ENCODE assay signal across 3 cellular contexts in the genomic region with DNA sequence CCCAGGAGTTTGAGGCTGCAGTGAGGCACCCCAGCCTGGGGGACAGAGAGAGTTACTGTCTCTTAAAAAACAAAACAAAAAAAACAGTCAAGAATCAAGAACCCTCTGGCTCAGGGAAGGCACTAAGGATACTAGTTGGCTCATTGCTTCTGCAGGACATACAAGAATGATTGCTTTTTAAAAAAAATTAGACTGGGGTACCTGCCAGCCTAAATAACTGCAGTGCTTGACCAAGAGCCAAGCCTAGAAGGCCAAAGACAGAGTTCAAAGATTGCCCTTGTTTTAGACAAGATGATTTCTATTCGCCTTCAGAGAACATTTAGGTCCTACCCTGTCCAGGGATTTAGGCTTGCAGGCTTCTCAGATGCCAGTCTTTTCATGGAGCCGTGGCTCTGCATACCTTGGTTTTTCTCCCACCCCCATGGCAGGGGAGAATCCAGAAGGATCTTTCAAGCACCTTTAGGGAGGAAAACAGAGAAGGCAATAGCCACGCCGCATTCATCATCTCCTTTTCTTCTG.
TF ChIP-seq lines count a peak whose summit lies in the region.

No MANE protein-coding gene starts in this region.

TF ChIP-seq in A549, 52 proteins besides CTCF, POLR2A, EP300 and RAD21:
- no peak for TF ChIP-seq FOSL2 (IDR thresholded peaks at IDR 0.05)
- TF ChIP-seq FOSL2 (CRISPR knock-in tag; IDR thresholded peaks at IDR 0.05) = no peak
- no peak for TF ChIP-seq KDM1A (IDR thresholded peaks at IDR 0.05; ENCODE audit: low read depth)
- TF ChIP-seq CHD4 (IDR thresholded peaks at IDR 0.05; ENCODE audit: borderline replicate concordance) = no peak
- TF ChIP-seq SMC3 (IDR thresholded peaks at IDR 0.05) = no peak
- TF ChIP-seq, protein P1, sequence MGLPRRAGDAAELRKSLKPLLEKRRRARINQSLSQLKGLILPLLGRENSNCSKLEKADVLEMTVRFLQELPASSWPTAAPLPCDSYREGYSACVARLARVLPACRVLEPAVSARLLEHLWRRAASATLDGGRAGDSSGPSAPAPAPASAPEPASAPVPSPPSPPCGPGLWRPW (IDR thresholded peaks at IDR 0.05) = no peak
- no peak for TF ChIP-seq KDM5A (IDR thresholded peaks at IDR 0.05)
- TF ChIP-seq, protein P2, sequence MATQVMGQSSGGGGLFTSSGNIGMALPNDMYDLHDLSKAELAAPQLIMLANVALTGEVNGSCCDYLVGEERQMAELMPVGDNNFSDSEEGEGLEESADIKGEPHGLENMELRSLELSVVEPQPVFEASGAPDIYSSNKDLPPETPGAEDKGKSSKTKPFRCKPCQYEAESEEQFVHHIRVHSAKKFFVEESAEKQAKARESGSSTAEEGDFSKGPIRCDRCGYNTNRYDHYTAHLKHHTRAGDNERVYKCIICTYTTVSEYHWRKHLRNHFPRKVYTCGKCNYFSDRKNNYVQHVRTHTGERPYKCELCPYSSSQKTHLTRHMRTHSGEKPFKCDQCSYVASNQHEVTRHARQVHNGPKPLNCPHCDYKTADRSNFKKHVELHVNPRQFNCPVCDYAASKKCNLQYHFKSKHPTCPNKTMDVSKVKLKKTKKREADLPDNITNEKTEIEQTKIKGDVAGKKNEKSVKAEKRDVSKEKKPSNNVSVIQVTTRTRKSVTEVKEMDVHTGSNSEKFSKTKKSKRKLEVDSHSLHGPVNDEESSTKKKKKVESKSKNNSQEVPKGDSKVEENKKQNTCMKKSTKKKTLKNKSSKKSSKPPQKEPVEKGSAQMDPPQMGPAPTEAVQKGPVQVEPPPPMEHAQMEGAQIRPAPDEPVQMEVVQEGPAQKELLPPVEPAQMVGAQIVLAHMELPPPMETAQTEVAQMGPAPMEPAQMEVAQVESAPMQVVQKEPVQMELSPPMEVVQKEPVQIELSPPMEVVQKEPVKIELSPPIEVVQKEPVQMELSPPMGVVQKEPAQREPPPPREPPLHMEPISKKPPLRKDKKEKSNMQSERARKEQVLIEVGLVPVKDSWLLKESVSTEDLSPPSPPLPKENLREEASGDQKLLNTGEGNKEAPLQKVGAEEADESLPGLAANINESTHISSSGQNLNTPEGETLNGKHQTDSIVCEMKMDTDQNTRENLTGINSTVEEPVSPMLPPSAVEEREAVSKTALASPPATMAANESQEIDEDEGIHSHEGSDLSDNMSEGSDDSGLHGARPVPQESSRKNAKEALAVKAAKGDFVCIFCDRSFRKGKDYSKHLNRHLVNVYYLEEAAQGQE (IDR thresholded peaks at IDR 0.05) = no peak
- TF ChIP-seq, protein P3, sequence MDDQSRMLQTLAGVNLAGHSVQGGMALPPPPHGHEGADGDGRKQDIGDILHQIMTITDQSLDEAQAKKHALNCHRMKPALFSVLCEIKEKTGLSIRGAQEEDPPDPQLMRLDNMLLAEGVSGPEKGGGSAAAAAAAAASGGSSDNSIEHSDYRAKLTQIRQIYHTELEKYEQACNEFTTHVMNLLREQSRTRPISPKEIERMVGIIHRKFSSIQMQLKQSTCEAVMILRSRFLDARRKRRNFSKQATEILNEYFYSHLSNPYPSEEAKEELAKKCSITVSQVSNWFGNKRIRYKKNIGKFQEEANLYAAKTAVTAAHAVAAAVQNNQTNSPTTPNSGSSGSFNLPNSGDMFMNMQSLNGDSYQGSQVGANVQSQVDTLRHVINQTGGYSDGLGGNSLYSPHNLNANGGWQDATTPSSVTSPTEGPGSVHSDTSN (IDR thresholded peaks at IDR 0.05) = no peak
- no peak for TF ChIP-seq MAZ (IDR thresholded peaks at IDR 0.05; ENCODE audit: borderline replicate concordance, low read depth, low read length)
- no peak for TF ChIP-seq CHD2 (IDR thresholded peaks at IDR 0.05; ENCODE audit: low read length, partially characterized antibody)
- TF ChIP-seq RFX5 (IDR thresholded peaks at IDR 0.05) = no peak
- TF ChIP-seq, protein P4, sequence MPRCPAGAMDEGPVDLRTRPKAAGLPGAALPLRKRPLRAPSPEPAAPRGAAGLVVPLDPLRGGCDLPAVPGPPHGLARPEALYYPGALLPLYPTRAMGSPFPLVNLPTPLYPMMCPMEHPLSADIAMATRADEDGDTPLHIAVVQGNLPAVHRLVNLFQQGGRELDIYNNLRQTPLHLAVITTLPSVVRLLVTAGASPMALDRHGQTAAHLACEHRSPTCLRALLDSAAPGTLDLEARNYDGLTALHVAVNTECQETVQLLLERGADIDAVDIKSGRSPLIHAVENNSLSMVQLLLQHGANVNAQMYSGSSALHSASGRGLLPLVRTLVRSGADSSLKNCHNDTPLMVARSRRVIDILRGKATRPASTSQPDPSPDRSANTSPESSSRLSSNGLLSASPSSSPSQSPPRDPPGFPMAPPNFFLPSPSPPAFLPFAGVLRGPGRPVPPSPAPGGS (IDR thresholded peaks at IDR 0.05) = no peak
- TF ChIP-seq CBX2 (IDR thresholded peaks at IDR 0.05; ENCODE audit: borderline replicate concordance, low read depth) = no peak
TF ChIP-seq in A549: peak in this region for 0.

TF ChIP-seq in GM12878, 131 proteins besides CTCF, POLR2A, EP300 and RAD21:
- TF ChIP-seq NFIC (IDR thresholded peaks at IDR 0.05; ENCODE audit: low read depth, low read length) (no peak), JUND (IDR thresholded peaks at IDR 0.05; ENCODE audit: low read depth, low read length) (no peak), FOXM1 (IDR thresholded peaks at IDR 0.05; ENCODE audit: low read depth, low read length) (no peak), SIX5 (IDR thresholded peaks at IDR 0.05; ENCODE audit: low read depth, low read length, severe bottlenecking) (no peak), BMI1 (IDR thresholded peaks at IDR 0.05; ENCODE audit: borderline replicate concordance) (no peak), MXI1 (IDR thresholded peaks at IDR 0.05; ENCODE audit: low read depth, low read length) (no peak), BRCA1 (IDR thresholded peaks at IDR 0.05; ENCODE audit: low read depth, low read length) (no peak), CREM (IDR thresholded peaks at IDR 0.05; ENCODE audit: low read depth) (no peak), NFXL1 (IDR thresholded peaks at IDR 0.05; ENCODE audit: borderline replicate concordance) (no peak), TCF12 (IDR thresholded peaks at IDR 0.05; ENCODE audit: low read depth, low read length) (no peak), EZH2 (IDR thresholded peaks at IDR 0.05; ENCODE audit: borderline replicate concordance, control insufficient read depth, low read depth, low read length) (no peak), SREBF2 (IDR thresholded peaks at IDR 0.05; ENCODE audit: low read length) (no peak), RB1 (IDR thresholded peaks at IDR 0.05; ENCODE audit: borderline replicate concordance) (no peak), CREB1 (IDR thresholded peaks at IDR 0.05; ENCODE audit: low read depth) (no peak), JUNB (IDR thresholded peaks at IDR 0.05) (no peak)
- TF ChIP-seq, protein P5, sequence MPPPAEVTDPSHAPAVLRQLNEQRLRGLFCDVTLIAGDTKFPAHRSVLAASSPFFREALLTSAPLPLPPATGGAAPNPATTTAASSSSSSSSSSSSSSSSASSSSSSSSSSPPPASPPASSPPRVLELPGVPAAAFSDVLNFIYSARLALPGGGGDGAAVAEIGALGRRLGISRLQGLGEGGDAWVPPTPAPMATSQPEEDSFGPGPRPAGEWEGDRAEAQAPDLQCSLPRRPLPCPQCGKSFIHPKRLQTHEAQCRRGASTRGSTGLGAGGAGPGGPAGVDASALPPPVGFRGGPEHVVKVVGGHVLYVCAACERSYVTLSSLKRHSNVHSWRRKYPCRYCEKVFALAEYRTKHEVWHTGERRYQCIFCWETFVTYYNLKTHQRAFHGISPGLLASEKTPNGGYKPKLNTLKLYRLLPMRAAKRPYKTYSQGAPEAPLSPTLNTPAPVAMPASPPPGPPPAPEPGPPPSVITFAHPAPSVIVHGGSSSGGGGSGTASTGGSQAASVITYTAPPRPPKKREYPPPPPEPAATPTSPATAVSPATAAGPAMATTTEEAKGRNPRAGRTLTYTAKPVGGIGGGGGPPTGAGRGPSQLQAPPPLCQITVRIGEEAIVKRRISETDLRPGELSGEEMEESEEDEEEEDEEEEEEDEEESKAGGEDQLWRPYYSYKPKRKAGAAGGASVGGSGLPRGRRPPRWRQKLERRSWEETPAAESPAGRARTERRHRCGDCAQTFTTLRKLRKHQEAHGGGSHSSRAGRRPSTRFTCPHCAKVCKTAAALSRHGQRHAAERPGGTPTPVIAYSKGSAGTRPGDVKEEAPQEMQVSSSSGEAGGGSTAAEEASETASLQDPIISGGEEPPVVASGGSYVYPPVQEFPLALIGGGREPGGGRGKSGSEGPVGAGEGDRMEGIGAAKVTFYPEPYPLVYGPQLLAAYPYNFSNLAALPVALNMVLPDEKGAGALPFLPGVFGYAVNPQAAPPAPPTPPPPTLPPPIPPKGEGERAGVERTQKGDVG (CRISPR knock-in tag; IDR thresholded peaks at IDR 0.05) = no peak
- TF ChIP-seq, protein P6, sequence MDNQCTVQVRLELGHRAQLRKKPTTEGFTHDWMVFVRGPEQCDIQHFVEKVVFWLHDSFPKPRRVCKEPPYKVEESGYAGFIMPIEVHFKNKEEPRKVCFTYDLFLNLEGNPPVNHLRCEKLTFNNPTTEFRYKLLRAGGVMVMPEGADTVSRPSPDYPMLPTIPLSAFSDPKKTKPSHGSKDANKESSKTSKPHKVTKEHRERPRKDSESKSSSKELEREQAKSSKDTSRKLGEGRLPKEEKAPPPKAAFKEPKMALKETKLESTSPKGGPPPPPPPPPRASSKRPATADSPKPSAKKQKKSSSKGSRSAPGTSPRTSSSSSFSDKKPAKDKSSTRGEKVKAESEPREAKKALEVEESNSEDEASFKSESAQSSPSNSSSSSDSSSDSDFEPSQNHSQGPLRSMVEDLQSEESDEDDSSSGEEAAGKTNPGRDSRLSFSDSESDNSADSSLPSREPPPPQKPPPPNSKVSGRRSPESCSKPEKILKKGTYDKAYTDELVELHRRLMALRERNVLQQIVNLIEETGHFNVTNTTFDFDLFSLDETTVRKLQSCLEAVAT (IDR thresholded peaks at IDR 0.05) = no peak

TF ChIP-seq in HepG2, 621 proteins besides CTCF, POLR2A, EP300 and RAD21 (continues in another document):
- TF ChIP-seq, protein P7, sequence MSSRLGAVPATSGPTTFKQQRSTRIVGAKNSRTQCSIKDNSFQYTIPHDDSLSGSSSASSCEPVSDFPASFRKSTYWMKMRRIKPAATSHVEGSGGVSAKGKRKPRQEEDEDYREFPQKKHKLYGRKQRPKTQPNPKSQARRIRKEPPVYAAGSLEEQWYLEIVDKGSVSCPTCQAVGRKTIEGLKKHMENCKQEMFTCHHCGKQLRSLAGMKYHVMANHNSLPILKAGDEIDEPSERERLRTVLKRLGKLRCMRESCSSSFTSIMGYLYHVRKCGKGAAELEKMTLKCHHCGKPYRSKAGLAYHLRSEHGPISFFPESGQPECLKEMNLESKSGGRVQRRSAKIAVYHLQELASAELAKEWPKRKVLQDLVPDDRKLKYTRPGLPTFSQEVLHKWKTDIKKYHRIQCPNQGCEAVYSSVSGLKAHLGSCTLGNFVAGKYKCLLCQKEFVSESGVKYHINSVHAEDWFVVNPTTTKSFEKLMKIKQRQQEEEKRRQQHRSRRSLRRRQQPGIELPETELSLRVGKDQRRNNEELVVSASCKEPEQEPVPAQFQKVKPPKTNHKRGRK (CRISPR knock-in tag; IDR thresholded peaks at IDR 0.05) = no peak
- TF ChIP-seq MEIS1 (CRISPR knock-in tag; IDR thresholded peaks at IDR 0.05; ENCODE audit: borderline replicate concordance) = no peak
- TF ChIP-seq, protein P8, sequence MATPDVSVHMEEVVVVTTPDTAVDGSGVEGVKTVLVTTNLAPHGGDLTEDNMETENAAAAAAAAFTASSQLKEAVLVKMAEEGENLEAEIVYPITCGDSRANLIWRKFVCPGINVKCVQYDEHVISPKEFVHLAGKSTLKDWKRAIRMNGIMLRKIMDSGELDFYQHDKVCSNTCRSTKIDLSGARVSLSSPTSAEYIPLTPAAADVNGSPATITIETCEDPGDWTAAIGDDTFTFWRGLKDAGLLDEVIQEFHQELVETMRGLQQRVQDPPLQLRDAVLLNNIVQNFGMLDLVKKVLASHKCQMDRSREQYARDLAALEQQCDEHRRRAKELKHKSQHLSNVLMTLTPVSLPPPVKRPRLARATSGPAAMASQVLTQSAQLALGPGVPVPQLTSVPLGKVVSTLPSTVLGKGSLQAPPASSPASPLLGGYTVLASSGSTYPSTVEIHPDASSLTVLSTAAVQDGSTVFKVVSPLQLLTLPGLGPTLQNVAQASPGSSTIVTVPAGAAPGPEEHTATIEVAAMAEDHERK (CRISPR knock-in tag; IDR thresholded peaks at IDR 0.05; ENCODE audit: low read depth) = no peak
- TF ChIP-seq, protein P9, sequence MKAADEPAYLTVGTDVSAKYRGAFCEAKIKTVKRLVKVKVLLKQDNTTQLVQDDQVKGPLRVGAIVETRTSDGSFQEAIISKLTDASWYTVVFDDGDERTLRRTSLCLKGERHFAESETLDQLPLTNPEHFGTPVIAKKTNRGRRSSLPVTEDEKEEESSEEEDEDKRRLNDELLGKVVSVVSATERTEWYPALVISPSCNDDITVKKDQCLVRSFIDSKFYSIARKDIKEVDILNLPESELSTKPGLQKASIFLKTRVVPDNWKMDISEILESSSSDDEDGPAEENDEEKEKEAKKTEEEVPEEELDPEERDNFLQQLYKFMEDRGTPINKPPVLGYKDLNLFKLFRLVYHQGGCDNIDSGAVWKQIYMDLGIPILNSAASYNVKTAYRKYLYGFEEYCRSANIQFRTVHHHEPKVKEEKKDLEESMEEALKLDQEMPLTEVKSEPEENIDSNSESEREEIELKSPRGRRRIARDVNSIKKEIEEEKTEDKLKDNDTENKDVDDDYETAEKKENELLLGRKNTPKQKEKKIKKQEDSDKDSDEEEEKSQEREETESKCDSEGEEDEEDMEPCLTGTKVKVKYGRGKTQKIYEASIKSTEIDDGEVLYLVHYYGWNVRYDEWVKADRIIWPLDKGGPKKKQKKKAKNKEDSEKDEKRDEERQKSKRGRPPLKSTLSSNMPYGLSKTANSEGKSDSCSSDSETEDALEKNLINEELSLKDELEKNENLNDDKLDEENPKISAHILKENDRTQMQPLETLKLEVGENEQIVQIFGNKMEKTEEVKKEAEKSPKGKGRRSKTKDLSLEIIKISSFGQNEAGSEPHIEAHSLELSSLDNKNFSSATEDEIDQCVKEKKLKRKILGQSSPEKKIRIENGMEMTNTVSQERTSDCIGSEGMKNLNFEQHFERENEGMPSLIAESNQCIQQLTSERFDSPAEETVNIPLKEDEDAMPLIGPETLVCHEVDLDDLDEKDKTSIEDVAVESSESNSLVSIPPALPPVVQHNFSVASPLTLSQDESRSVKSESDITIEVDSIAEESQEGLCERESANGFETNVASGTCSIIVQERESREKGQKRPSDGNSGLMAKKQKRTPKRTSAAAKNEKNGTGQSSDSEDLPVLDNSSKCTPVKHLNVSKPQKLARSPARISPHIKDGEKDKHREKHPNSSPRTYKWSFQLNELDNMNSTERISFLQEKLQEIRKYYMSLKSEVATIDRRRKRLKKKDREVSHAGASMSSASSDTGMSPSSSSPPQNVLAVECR (CRISPR knock-in tag; IDR thresholded peaks at IDR 0.05; ENCODE audit: borderline replicate concordance) = no peak
- TF ChIP-seq, protein P10, sequence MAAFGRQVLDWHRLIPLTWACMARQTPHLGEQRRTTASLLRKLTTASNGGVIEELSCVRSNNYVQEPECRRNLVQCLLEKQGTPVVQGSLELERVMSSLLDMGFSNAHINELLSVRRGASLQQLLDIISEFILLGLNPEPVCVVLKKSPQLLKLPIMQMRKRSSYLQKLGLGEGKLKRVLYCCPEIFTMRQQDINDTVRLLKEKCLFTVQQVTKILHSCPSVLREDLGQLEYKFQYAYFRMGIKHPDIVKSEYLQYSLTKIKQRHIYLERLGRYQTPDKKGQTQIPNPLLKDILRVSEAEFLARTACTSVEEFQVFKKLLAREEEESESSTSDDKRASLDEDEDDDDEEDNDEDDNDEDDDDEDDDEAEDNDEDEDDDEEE (CRISPR knock-in tag; IDR thresholded peaks at IDR 0.05) = no peak
- TF ChIP-seq ZIK1 (CRISPR knock-in tag; IDR thresholded peaks at IDR 0.05; ENCODE audit: borderline replicate concordance, low read depth) = no peak
- no peak for TF ChIP-seq TP53 (CRISPR knock-in tag; conservative IDR thresholded peaks at IDR 0.05)
- no peak for TF ChIP-seq ZNF546 (CRISPR knock-in tag; conservative IDR thresholded peaks at IDR 0.05)
